ENCODE assay signal across 31 cellular contexts in genomic region chr3:106687905-106688304, GRCh38.
"Had no signal": no experiment of that assay in that cellular context is flagged by ENCODE, and none has a peak within 500 bp of the region (broad histone marks: within the 10 kb centered on the region; RNA-seq: fewer than 3 reads in every experiment).

No MANE protein-coding gene starts in this region.

- H3K4me1 ChIP-seq: gastrocnemius medialis, heart left ventricle had no signal

- ATAC-seq: activated T-cell treated with anti-CD3 and anti-CD28 coated beads, Interleukin-2, amount 50 U/mL, for 72 hours; activated T-helper 17 cell treated with anti-CD3 and anti-CD28 coated beads, Interleukin-2, amount 50 U/mL, for 72 hours; effector memory CD8-positive, alpha-beta T cell; esophagus mucosa; WTC11 had no signal

- DNase-seq: activated CD4-positive, alpha-beta memory T cell treated with anti-CD3 and anti-CD28 coated beads, Interleukin-2, amount 10 ng/mL, durations not matched to agents 7 days and 5 days; activated CD4-positive, alpha-beta T cell treated with anti-CD3 and anti-CD28 coated beads for 1 hour; activated CD4-positive, alpha-beta T cell treated with anti-CD3 and anti-CD28 coated beads for 4 hours; activated CD4-positive, alpha-beta T cell treated with anti-CD3 and anti-CD28 coated beads, Interleukin-2, amount 10 ng/mL, durations not matched to agents 7 days and 5 days; activated CD4-positive, alpha-beta T cell treated with anti-CD3 and anti-CD28 coated beads, Interleukin-2, amount 50 U/mL, for 4 hours; activated CD8-positive, alpha-beta memory T cell treated with anti-CD3 and anti-CD28 coated beads, Interleukin-2, amount 50 U/mL, for 48 hours; activated effector memory CD4-positive, alpha-beta T cell treated with Interleukin-2 at 50 U/mL for 16 hours; activated gamma-delta T cell treated with Interleukin-2 at 50 U/mL for 16 hours; activated naive CD4-positive, alpha-beta T cell treated with anti-CD3 and anti-CD28 coated beads, Interleukin-2, amount 50 U/mL, for 16 hours; activated naive CD4-positive, alpha-beta T cell treated with Interleukin-2 at 50 U/mL for 16 hours; activated T-cell treated with anti-CD3 and anti-CD28 coated beads for 4 hours; activated T-cell treated with anti-CD3 and anti-CD28 coated beads, Interleukin-2, amount 50 U/mL, for 24 hours; activated T-cell treated with anti-CD3 and anti-CD28 coated beads, Interleukin-2, amount 50 U/mL, for 72 hours; anterior cingulate cortex; cortex of kidney; dermis blood vessel endothelial cell; effector CD4-positive, alpha-beta T cell; effector memory CD8-positive, alpha-beta T cell; glutamatergic neuron; T-helper 2 cell had no signal

- H3K36me3 ChIP-seq: brain microvascular endothelial cell, gastrocnemius medialis, heart left ventricle had no signal

- H3K27ac ChIP-seq: brain microvascular endothelial cell, foreskin keratinocyte, heart left ventricle, VCaP had no signal

- FAIRE-seq: bronchial epithelial cell, endothelial cell of umbilical vein, TTC549 had no signal

- H3K9me3 ChIP-seq: gastrocnemius medialis, heart left ventricle had no signal

- H3K4me3 ChIP-seq: gastrocnemius medialis, heart left ventricle had no signal

- H3K27me3 ChIP-seq: brain microvascular endothelial cell, foreskin keratinocyte, gastrocnemius medialis, heart left ventricle had no signal
